Comparison of ENCODE assay signal across 11 cellular contexts in genomic region chr6:34560366-34561226, GRCh38. TPM values are rescaled to one million over a fixed set of nuclear protein-coding genes. Genes with fewer than 3 reads are reported as not detected.
A peak's percentile ranks its signal among the peaks of the same experiment; 100 is the strongest.
DNase-seq lines count a peak whose midpoint lies in the region; TF ChIP-seq lines count a peak whose summit lies in the region.
"Had no signal": no experiment of that assay in that cellular context is flagged by ENCODE, and none has a peak within 500 bp of the region (broad histone marks: within the 10 kb centered on the region; RNA-seq: fewer than 3 reads in every experiment).

No MANE protein-coding gene starts in this region.

- TF ChIP-seq CTCF in brain (conservative IDR thresholded peaks at IDR 0.05) (no peak), nephron progenitor cell (IDR thresholded peaks at IDR 0.05) (no peak), chondrocyte (IDR thresholded peaks at IDR 0.05) (no peak)

- DNase-seq in DMS153 treated with DMSO at 0.1 percent for 48 hours (lab: John Stamatoyannopoulos, UW; ENCODE audit: unreplicated experiment) (peak; percentile 48), NCI-H2029 treated with DMSO at 0.1 percent for 48 hours (lab: John Stamatoyannopoulos, UW) (peak; percentile 70), nephron progenitor cell (peak; percentile 43), chondrocyte (ENCODE audit: low spot score) (no peak)
- DNase-seq in activated CD8-positive, alpha-beta memory T cell treated with anti-CD3 and anti-CD28 coated beads, Interleukin-2, amount 50 U/mL, for 48 hours, result no peak
- DNase-seq in stimulated activated CD8-positive, alpha-beta memory T cell treated with anti-CD3 and anti-CD28 coated beads, Interleukin-4, amount 100 ng/mL, for 48 hours, result no peak
- no peak for DNase-seq in activated CD4-positive, alpha-beta T cell treated with anti-CD3 and anti-CD28 coated beads for 48 hours
- DNase-seq: activated CD8-positive, alpha-beta T cell treated with anti-CD3 and anti-CD28 coated beads for 36 hours; immature natural killer cell; NCI-H1930 had no signal

- H3K4me1 Mint-ChIP-seq in brain (peaks cover 14% of the 10 kb centered on the region), nephron progenitor cell (peaks cover 34% of the 10 kb centered on the region), chondrocyte (ENCODE audit: low read depth) (no peaks in the 10 kb centered on the region)
- H3K4me1 Mint-ChIP-seq: immature natural killer cell had no signal

- H3K4me3 Mint-ChIP-seq in brain, result no peak overlapping the region
- H3K4me3 Mint-ChIP-seq in nephron progenitor cell, result peak overlapping the region; percentile 15
- no peak overlapping the region for H3K4me3 Mint-ChIP-seq in chondrocyte (ENCODE audit: unreplicated experiment)
- H3K4me3 Mint-ChIP-seq: activated CD8-positive, alpha-beta T cell treated with anti-CD3 and anti-CD28 coated beads for 36 hours; immature natural killer cell had no signal

- H3K9me3 Mint-ChIP-seq in brain (no peaks in the 10 kb centered on the region), nephron progenitor cell (peaks cover 7% of the 10 kb centered on the region), chondrocyte (ENCODE audit: low read depth) (no peaks in the 10 kb centered on the region)
- H3K9me3 Mint-ChIP-seq: activated CD8-positive, alpha-beta T cell treated with anti-CD3 and anti-CD28 coated beads for 36 hours; immature natural killer cell had no signal

- H3K27ac Mint-ChIP-seq in brain (peak overlapping the region in 3 of 5 experiments; percentile 83 to 87 (median 83)), nephron progenitor cell (peak overlapping the region; percentile 15), chondrocyte (ENCODE audit: unreplicated experiment) (no peak overlapping the region)
- H3K27ac Mint-ChIP-seq: activated CD8-positive, alpha-beta T cell treated with anti-CD3 and anti-CD28 coated beads for 36 hours; immature natural killer cell had no signal

- H3K27me3 Mint-ChIP-seq in brain, result peaks cover 5% of the 10 kb centered on the region
- H3K27me3 Mint-ChIP-seq in nephron progenitor cell (ENCODE audit: low read depth, poor library complexity), result peaks cover 3% of the 10 kb centered on the region
- no peaks in the 10 kb centered on the region for H3K27me3 Mint-ChIP-seq in chondrocyte (ENCODE audit: low read depth)
- H3K27me3 Mint-ChIP-seq: activated CD8-positive, alpha-beta T cell treated with anti-CD3 and anti-CD28 coated beads for 36 hours had no signal

- H3K36me3 Mint-ChIP-seq in brain (no peaks in the 10 kb centered on the region), nephron progenitor cell (ENCODE audit: low read depth) (no peaks in the 10 kb centered on the region), chondrocyte (ENCODE audit: low read depth) (no peaks in the 10 kb centered on the region)
- H3K36me3 Mint-ChIP-seq: immature natural killer cell had no signal

RNA-seq across cellular contexts. Expression of gene SPDEF, which starts 4.5 kb away (rescaled TPM):
- polyA plus RNA-seq in brain (ENCODE audit: insufficient read depth, low read depth, low replicate concordance), result not detected
- total RNA-seq in chondrocyte, result 0.10 TPM in 1 of 3 replicates, not detected in the others
- total RNA-seq: activated CD8-positive, alpha-beta T cell treated with anti-CD3 and anti-CD28 coated beads for 36 hours had no signal
- polyA plus RNA-seq: immature natural killer cell had no signal

Comparison
In these comparisons a context has a peak if more than half of its experiments do, and no peak if none do; other contexts are left out.
1. DNase-seq: peak in DMS153 treated with DMSO at 0.1 percent for 48 hours (single experiment), NCI-H2029 treated with DMSO at 0.1 percent for 48 hours (single experiment) and nephron progenitor cell (single experiment); none in activated CD8-positive, alpha-beta memory T cell treated with anti-CD3 and anti-CD28 coated beads, Interleukin-2, amount 50 U/mL, for 48 hours (single experiment), chondrocyte (single experiment), stimulated activated CD8-positive, alpha-beta memory T cell treated with anti-CD3 and anti-CD28 coated beads, Interleukin-4, amount 100 ng/mL, for 48 hours (single experiment) and activated CD4-positive, alpha-beta T cell treated with anti-CD3 and anti-CD28 coated beads for 48 hours (single experiment).